1 cellular context compared by ENCODE assay signal in the genomic region with DNA sequence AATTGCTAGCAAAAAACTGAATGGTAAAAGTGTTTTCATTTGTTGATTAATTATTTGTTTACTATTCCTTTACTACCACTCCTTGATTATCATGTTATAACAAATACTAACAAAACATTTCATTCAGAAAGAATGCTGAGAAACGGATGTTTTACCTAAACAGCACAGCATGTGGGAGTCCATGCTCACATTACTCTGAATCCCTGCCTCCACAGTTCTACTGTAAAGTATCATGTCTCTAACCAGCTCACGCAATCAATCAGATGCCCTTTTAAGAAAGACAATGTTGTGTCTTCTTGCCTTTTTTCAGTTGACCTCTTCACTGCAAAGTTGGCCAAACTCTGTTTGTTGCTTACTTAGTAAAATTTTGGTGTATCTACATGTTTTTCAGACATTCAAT.
TF ChIP-seq lines count a peak whose summit lies in the region.

No MANE protein-coding gene starts in this region.

TF ChIP-seq in WTC11, 78 proteins besides CTCF, POLR2A, EP300 and RAD21:
- TF ChIP-seq SMAD4 (CRISPR knock-in tag; IDR thresholded peaks at IDR 0.05) = no peak
- TF ChIP-seq CREB1 (CRISPR knock-in tag; IDR thresholded peaks at IDR 0.05) = no peak
- TF ChIP-seq ZNF425 (CRISPR knock-in tag; conservative IDR thresholded peaks at IDR 0.05) = no peak
- TF ChIP-seq ZBTB21 (CRISPR knock-in tag; IDR thresholded peaks at IDR 0.05; ENCODE audit: borderline replicate concordance) = no peak
- TF ChIP-seq, protein P1, sequence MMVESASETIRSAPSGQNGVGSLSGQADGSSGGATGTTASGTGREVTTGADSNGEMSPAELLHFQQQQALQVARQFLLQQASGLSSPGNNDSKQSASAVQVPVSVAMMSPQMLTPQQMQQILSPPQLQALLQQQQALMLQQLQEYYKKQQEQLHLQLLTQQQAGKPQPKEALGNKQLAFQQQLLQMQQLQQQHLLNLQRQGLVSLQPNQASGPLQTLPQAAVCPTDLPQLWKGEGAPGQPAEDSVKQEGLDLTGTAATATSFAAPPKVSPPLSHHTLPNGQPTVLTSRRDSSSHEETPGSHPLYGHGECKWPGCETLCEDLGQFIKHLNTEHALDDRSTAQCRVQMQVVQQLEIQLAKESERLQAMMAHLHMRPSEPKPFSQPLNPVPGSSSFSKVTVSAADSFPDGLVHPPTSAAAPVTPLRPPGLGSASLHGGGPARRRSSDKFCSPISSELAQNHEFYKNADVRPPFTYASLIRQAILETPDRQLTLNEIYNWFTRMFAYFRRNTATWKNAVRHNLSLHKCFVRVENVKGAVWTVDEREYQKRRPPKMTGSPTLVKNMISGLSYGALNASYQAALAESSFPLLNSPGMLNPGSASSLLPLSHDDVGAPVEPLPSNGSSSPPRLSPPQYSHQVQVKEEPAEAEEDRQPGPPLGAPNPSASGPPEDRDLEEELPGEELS (CRISPR knock-in tag; IDR thresholded peaks at IDR 0.05) = peak; percentile 60; the same call in 1 of the 2 replicates
- no peak for TF ChIP-seq CDX4 (CRISPR knock-in tag; IDR thresholded peaks at IDR 0.05; ENCODE audit: borderline replicate concordance)
- no peak for TF ChIP-seq ZNF138 (CRISPR knock-in tag; conservative IDR thresholded peaks at IDR 0.05)
TF ChIP-seq in WTC11: peak in this region for 1.
